8 cellular contexts compared by ENCODE assay signal in the genomic region with DNA sequence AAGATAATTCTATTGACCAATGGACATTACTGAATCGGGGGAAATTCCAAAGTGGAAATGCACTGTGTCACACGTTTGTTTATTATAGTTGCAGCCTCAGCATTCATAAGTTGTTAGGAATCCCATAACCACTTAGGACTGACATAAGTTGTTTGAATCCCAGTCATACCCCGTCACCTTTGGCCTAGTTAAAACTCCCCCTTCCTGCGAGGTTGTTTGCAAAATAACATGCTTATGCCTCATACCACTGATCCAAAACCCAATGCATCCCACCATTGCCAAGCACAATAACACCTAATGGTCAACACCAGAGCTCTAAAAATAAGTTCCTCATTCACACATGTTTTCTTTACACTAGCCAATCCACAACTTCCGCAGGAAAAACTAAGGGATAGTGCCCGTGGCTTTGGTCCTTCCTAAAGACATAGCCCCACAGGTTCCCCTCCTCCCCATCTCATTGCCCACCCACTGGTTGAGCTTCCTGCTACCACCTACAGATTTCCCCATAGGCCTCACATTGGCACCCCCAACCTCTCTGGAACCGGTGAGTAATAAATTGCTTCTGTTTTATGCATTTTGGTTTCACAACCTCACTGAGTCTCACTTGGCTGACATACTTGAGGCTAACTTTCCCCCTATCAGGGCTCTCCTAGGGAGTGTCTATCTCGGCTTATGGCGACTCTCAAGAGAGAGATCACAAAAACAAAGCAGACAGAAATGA. TPM values are rescaled to one million over a fixed set of nuclear protein-coding genes. Genes with fewer than 3 reads are reported as not detected.
DNase-seq lines count a peak whose midpoint lies in the region; ATAC-seq, FAIRE-seq and TF ChIP-seq lines count a peak whose summit lies in the region.

No MANE protein-coding gene starts in this region.

- H3K4me1 ChIP-seq in upper lobe of right lung (no peaks in the 10 kb centered on the region), kidney (ENCODE audit: control insufficient read depth in 1 of 2, insufficient read depth in 1 of 2, low read depth in 1 of 2, low read length in 2 of 2) (no peaks in the 10 kb centered on the region)

- peak; percentile 11 for DNase-seq in activated T-cell treated with anti-CD3 and anti-CD28 coated beads for 48 hours (ENCODE audit: low read depth)
- DNase-seq in activated T-cell treated with anti-CD3 and anti-CD28 coated beads for 4 hours: no peak
- peak; percentile 36 for DNase-seq in stimulated activated CD8-positive, alpha-beta memory T cell treated with anti-CD3 and anti-CD28 coated beads, Interleukin-4, amount 100 ng/mL, for 48 hours
- DNase-seq in NCI-H1694 treated with DMSO at 0.1 percent for 48 hours (lab: John Stamatoyannopoulos, UW): no peak
- DNase-seq in upper lobe of right lung: no peak
- DNase-seq in kidney: no peak

- H3K4me3 ChIP-seq in upper lobe of right lung: no peak overlapping the region
- H3K4me3 ChIP-seq in kidney (ENCODE audit: low read length in 2 of 2): no peak overlapping the region

- no peak overlapping the region for H3K4me3 Mint-ChIP-seq in activated T-helper 17 cell treated with anti-CD3 and anti-CD28 coated beads, Interleukin-2, amount 50 U/mL, for 72 hours

- H3K27me3 Mint-ChIP-seq in activated T-helper 17 cell treated with anti-CD3 and anti-CD28 coated beads, Interleukin-2, amount 50 U/mL, for 72 hours: no peaks in the 10 kb centered on the region

- intact Hi-C loops in upper lobe of right lung (cut with DNase I): no loop called here
- intact Hi-C loops in kidney (cut with DNase I): no loop called here

- H3K9me3 ChIP-seq in upper lobe of right lung (no peaks in the 10 kb centered on the region), kidney (ENCODE audit: control insufficient read depth in 1 of 2, low read length in 2 of 2) (peaks cover 0 to 7% of the 10 kb centered on the region in 2 donors)

- peak; percentile 88 for ATAC-seq in HG02943 (IDR thresholded peaks at IDR 0.05; ENCODE audit: low read depth, unreplicated experiment)
- ATAC-seq in activated T-helper 17 cell treated with anti-CD3 and anti-CD28 coated beads, Interleukin-2, amount 50 U/mL, for 72 hours (replicated peaks): peak; percentile 98
- ATAC-seq in upper lobe of right lung: no peak

- no peaks in the 10 kb centered on the region for H3K36me3 Mint-ChIP-seq in activated T-helper 17 cell treated with anti-CD3 and anti-CD28 coated beads, Interleukin-2, amount 50 U/mL, for 72 hours (ENCODE audit: low read depth)

- H3K27ac Mint-ChIP-seq in activated T-helper 17 cell treated with anti-CD3 and anti-CD28 coated beads, Interleukin-2, amount 50 U/mL, for 72 hours: no peak overlapping the region

- H3K9me3 Mint-ChIP-seq in activated T-helper 17 cell treated with anti-CD3 and anti-CD28 coated beads, Interleukin-2, amount 50 U/mL, for 72 hours: no peaks in the 10 kb centered on the region

- no peaks in the 10 kb centered on the region for H3K27me3 ChIP-seq in upper lobe of right lung

- TF ChIP-seq CTCF in upper lobe of right lung (IDR thresholded peaks at IDR 0.05): no peak
- no peak for TF ChIP-seq CTCF in kidney (IDR thresholded peaks at IDR 0.05; ENCODE audit: borderline replicate concordance, extremely low read depth, insufficient read depth)

- no peaks in the 10 kb centered on the region for H3K36me3 ChIP-seq in upper lobe of right lung
- no peaks in the 10 kb centered on the region for H3K36me3 ChIP-seq in kidney (ENCODE audit: control insufficient read depth in 1 of 2, insufficient read depth in 2 of 2, low read length in 2 of 2)

- no peak for FAIRE-seq in kidney (lab: Jason Lieb, UNC)

- H3K4me1 Mint-ChIP-seq in activated T-helper 17 cell treated with anti-CD3 and anti-CD28 coated beads, Interleukin-2, amount 50 U/mL, for 72 hours: no peaks in the 10 kb centered on the region

- no peak overlapping the region for H3K27ac ChIP-seq in upper lobe of right lung
- H3K27ac ChIP-seq in kidney (ENCODE audit: low read depth in 2 of 2, low read length in 2 of 2): no peak overlapping the region

- H3K9ac ChIP-seq in kidney (ENCODE audit: low read length in 2 of 2): no peak overlapping the region

RNA-seq across cellular contexts. Expression of gene MUSK, which starts 42.3 kb away (rescaled TPM):
- not detected for total RNA-seq in activated T-helper 17 cell treated with anti-CD3 and anti-CD28 coated beads, Interleukin-2, amount 50 U/mL, for 72 hours
- total RNA-seq in upper lobe of right lung (3.7 TPM), kidney (0.31 TPM)
- polyA plus RNA-seq in kidney (ENCODE audit: insufficient read depth, low read depth, low replicate concordance): not detected

RNA-seq across cellular contexts. Expression of gene SVEP1, which starts 46.7 kb away (rescaled TPM):
- total RNA-seq in activated T-helper 17 cell treated with anti-CD3 and anti-CD28 coated beads, Interleukin-2, amount 50 U/mL, for 72 hours: under 1 TPM; 0.11 to 0.13 TPM
- total RNA-seq in upper lobe of right lung (88.1 TPM), kidney (19.3 TPM)
- polyA plus RNA-seq in kidney (ENCODE audit: insufficient read depth, low read depth, low replicate concordance): 1.1 TPM

Comparison
In these comparisons a context has a peak if more than half of its experiments do, and no peak if none do; other contexts are left out.
1. DNase-seq: peak in activated T-cell treated with anti-CD3 and anti-CD28 coated beads for 48 hours (single experiment) and stimulated activated CD8-positive, alpha-beta memory T cell treated with anti-CD3 and anti-CD28 coated beads, Interleukin-4, amount 100 ng/mL, for 48 hours (single experiment); none in activated T-cell treated with anti-CD3 and anti-CD28 coated beads for 4 hours (single experiment), NCI-H1694 treated with DMSO at 0.1 percent for 48 hours (single experiment), upper lobe of right lung (single experiment) and kidney (single experiment).
2. RNA of gene SVEP1, which starts 46.7 kb away (total RNA-seq): 88.1 TPM in upper lobe of right lung (single experiment) and 19.3 TPM in kidney (single experiment); 0.11 to 0.13 TPM in activated T-helper 17 cell treated with anti-CD3 and anti-CD28 coated beads, Interleukin-2, amount 50 U/mL, for 72 hours; every median in the first group is over 10 times any median in the second.